Comparison of ENCODE assay signal across 13 cellular contexts in genomic region chr13:59409211-59409610, GRCh38.
DNase-seq lines count a peak whose midpoint lies in the region; ATAC-seq, FAIRE-seq and TF ChIP-seq lines count a peak whose summit lies in the region.
"Had no signal": no experiment of that assay in that cellular context is flagged by ENCODE, and none has a peak within 500 bp of the region (broad histone marks: within the 10 kb centered on the region; RNA-seq: fewer than 3 reads in every experiment).

No MANE protein-coding gene starts in this region.

- no peaks in the 10 kb centered on the region for H3K36me3 ChIP-seq in right atrium auricular region
- no peaks in the 10 kb centered on the region for H3K36me3 ChIP-seq in kidney (ENCODE audit: control insufficient read depth in 1 of 2, insufficient read depth in 2 of 2, low read length in 2 of 2)
- no peaks in the 10 kb centered on the region for H3K36me3 ChIP-seq in transverse colon

- no peak overlapping the region for H3K4me3 Mint-ChIP-seq in activated T-helper 2 cell treated with anti-CD3 and anti-CD28 coated beads, Interferon-gamma antibody, Interleukin-2, Interleukin-4, amounts not matched to agents 10 μg/mL and 5 μg/mL and 100 μg/mL, durations not matched to agents 14 hours and 24 hours and 36 hours (ENCODE audit: low read depth)
- H3K4me3 Mint-ChIP-seq: activated naive CD4-positive, alpha-beta T cell treated with anti-CD3 and anti-CD28 coated beads for 36 hours; effector memory CD8-positive, alpha-beta T cell; type B pancreatic cell had no signal

- no peaks in the 10 kb centered on the region for H3K4me1 Mint-ChIP-seq in activated T-helper 2 cell treated with anti-CD3 and anti-CD28 coated beads, Interferon-gamma antibody, Interleukin-2, Interleukin-4, amounts not matched to agents 10 μg/mL and 5 μg/mL and 100 μg/mL, durations not matched to agents 14 hours and 24 hours and 36 hours (ENCODE audit: low read depth)

- H3K27ac ChIP-seq in right atrium auricular region, result no peak overlapping the region
- peak overlapping the region in 1 of 2 donors; percentile 23 for H3K27ac ChIP-seq in kidney (ENCODE audit: low read depth in 2 of 2, low read length in 2 of 2)
- H3K27ac ChIP-seq in transverse colon, result no peak overlapping the region

- peaks cover 24% of the 10 kb centered on the region for H3K9me3 Mint-ChIP-seq in activated T-helper 2 cell treated with anti-CD3 and anti-CD28 coated beads, Interferon-gamma antibody, Interleukin-2, Interleukin-4, amounts not matched to agents 10 μg/mL and 5 μg/mL and 100 μg/mL, durations not matched to agents 14 hours and 24 hours and 36 hours

- no peak overlapping the region for H3K4me3 ChIP-seq in right atrium auricular region
- H3K4me3 ChIP-seq in cardiac fibroblast (replicated peaks in 1 of 2; ENCODE audit: low read depth in 2 of 2, low read length in 2 of 2), result no peak overlapping the region
- H3K4me3 ChIP-seq in kidney (ENCODE audit: low read length in 2 of 2), result no peak overlapping the region
- no peak overlapping the region for H3K4me3 ChIP-seq in transverse colon

- no peak for FAIRE-seq in kidney (lab: Jason Lieb, UNC)

- no peak overlapping the region for H3K9ac ChIP-seq in kidney (ENCODE audit: low read length in 2 of 2)

- H3K27me3 ChIP-seq in right atrium auricular region, result no peaks in the 10 kb centered on the region
- H3K27me3 ChIP-seq in transverse colon, result no peaks in the 10 kb centered on the region

- DNase-seq in Right ventricle myocardium superior (peak; percentile 83), right atrium auricular region (ENCODE audit: low spot score) (no peak), cardiac fibroblast (ENCODE audit: low read depth in 2 of 2) (peak; percentile 32 to 48), kidney (peak; percentile 65), transverse colon (peak; percentile 13)
- DNase-seq in activated T-helper 2 cell treated with anti-CD3 and anti-CD28 coated beads, Interferon-gamma antibody, Interleukin-2, Interleukin-4, amounts not matched to agents 10 μg/mL and 5 μg/mL and 100 μg/mL, durations not matched to agents 14 hours and 24 hours and 36 hours (ENCODE audit: low spot score), result no peak
- no peak for DNase-seq in activated CD8-positive, alpha-beta memory T cell treated with anti-CD3 and anti-CD28 coated beads for 24 hours
- DNase-seq: activated naive CD4-positive, alpha-beta T cell treated with anti-CD3 and anti-CD28 coated beads for 36 hours; effector memory CD8-positive, alpha-beta T cell; occipital lobe had no signal

- TF ChIP-seq CTCF in right atrium auricular region (IDR thresholded peaks at IDR 0.05) (no peak), cardiac fibroblast (IDR thresholded peaks at IDR 0.05; ENCODE audit: low read depth, low read length) (no peak), kidney (IDR thresholded peaks at IDR 0.05; ENCODE audit: borderline replicate concordance, extremely low read depth, insufficient read depth) (no peak), transverse colon (IDR thresholded peaks at IDR 0.05) (no peak)

- ATAC-seq in Right ventricle myocardium superior (ENCODE audit: poor library complexity) (peak; percentile 95), GM21526 (IDR thresholded peaks at IDR 0.05; ENCODE audit: low FRiP score, unreplicated experiment) (no peak)
- ATAC-seq: activated CD4-positive, CD25-positive, alpha-beta regulatory T cell treated with anti-CD3 and anti-CD28 coated beads, Interleukin-2, amount 50 U/mL, for 24 hours; effector memory CD8-positive, alpha-beta T cell had no signal

- in situ Hi-C loops in transverse colon (cut with MboI; ENCODE audit: low pct_ligation_motif_present in 1 of 4, low pct_unique_long_range_greater_than_20kb in 1 of 4, low sequenced_read_pairs in 3 of 4), result no loop called here

- no peak overlapping the region for H3K27ac Mint-ChIP-seq in activated T-helper 2 cell treated with anti-CD3 and anti-CD28 coated beads, Interferon-gamma antibody, Interleukin-2, Interleukin-4, amounts not matched to agents 10 μg/mL and 5 μg/mL and 100 μg/mL, durations not matched to agents 14 hours and 24 hours and 36 hours
- H3K27ac Mint-ChIP-seq: activated naive CD4-positive, alpha-beta T cell treated with anti-CD3 and anti-CD28 coated beads for 36 hours; effector memory CD8-positive, alpha-beta T cell; type B pancreatic cell had no signal

- intact Hi-C loops in Right ventricle myocardium superior (cut with DNase I) (no loop called here), kidney (cut with DNase I) (no loop called here), transverse colon (cut with DNase I; ENCODE audit: low total_unique reads) (no loop called here)
- intact Hi-C loops in activated T-helper 2 cell treated with anti-CD3 and anti-CD28 coated beads, Interferon-gamma antibody, Interleukin-2, Interleukin-4, amounts not matched to agents 10 μg/mL and 5 μg/mL and 100 μg/mL, durations not matched to agents 14 hours and 24 hours and 36 hours (cut with micrococcal nuclease), result no loop called here

- H3K4me1 ChIP-seq in right atrium auricular region (peaks cover 0 to 15% of the 10 kb centered on the region in 2 donors), kidney (ENCODE audit: control insufficient read depth in 1 of 2, insufficient read depth in 1 of 2, low read depth in 1 of 2, low read length in 2 of 2) (peaks cover 0 to 5% of the 10 kb centered on the region in 2 donors), transverse colon (no peaks in the 10 kb centered on the region)

- WGBS in transverse colon (ENCODE audit: low coverage in 1 of 2), 2 donors, result 18% methylated on average over 2 of the region's 2 CpGs; no CpG with 5 or more reads in 1 of the 2 donors

- H3K27me3 Mint-ChIP-seq in activated T-helper 2 cell treated with anti-CD3 and anti-CD28 coated beads, Interferon-gamma antibody, Interleukin-2, Interleukin-4, amounts not matched to agents 10 μg/mL and 5 μg/mL and 100 μg/mL, durations not matched to agents 14 hours and 24 hours and 36 hours (ENCODE audit: low read depth), result no peaks in the 10 kb centered on the region
- H3K27me3 Mint-ChIP-seq: type B pancreatic cell had no signal

- H3K36me3 Mint-ChIP-seq in activated T-helper 2 cell treated with anti-CD3 and anti-CD28 coated beads, Interferon-gamma antibody, Interleukin-2, Interleukin-4, amounts not matched to agents 10 μg/mL and 5 μg/mL and 100 μg/mL, durations not matched to agents 14 hours and 24 hours and 36 hours (ENCODE audit: low read depth), result no peaks in the 10 kb centered on the region

- H3K9me3 ChIP-seq in right atrium auricular region, result peaks cover 0 to 12% of the 10 kb centered on the region in 2 donors
- no peaks in the 10 kb centered on the region for H3K9me3 ChIP-seq in kidney (ENCODE audit: control insufficient read depth in 1 of 2, low read length in 2 of 2)
- H3K9me3 ChIP-seq in transverse colon, result no peaks in the 10 kb centered on the region

- no peak for TF ChIP-seq POLR2A in transverse colon (IDR thresholded peaks at IDR 0.05)

- TF ChIP-seq EP300 in transverse colon (IDR thresholded peaks at IDR 0.05; ENCODE audit: low read depth), result no peak

Comparison
In these comparisons a context has a peak if more than half of its experiments do, and no peak if none do; other contexts are left out.
1. DNase-seq: peak in Right ventricle myocardium superior (single experiment), cardiac fibroblast (2 of 2), kidney (single experiment) and transverse colon (single experiment); none in right atrium auricular region (single experiment), activated T-helper 2 cell treated with anti-CD3 and anti-CD28 coated beads, Interferon-gamma antibody, Interleukin-2, Interleukin-4, amounts not matched to agents 10 μg/mL and 5 μg/mL and 100 μg/mL, durations not matched to agents 14 hours and 24 hours and 36 hours (single experiment) and activated CD8-positive, alpha-beta memory T cell treated with anti-CD3 and anti-CD28 coated beads for 24 hours (single experiment).